Comparison of ENCODE assay signal across 23 cellular contexts in the genomic region with DNA sequence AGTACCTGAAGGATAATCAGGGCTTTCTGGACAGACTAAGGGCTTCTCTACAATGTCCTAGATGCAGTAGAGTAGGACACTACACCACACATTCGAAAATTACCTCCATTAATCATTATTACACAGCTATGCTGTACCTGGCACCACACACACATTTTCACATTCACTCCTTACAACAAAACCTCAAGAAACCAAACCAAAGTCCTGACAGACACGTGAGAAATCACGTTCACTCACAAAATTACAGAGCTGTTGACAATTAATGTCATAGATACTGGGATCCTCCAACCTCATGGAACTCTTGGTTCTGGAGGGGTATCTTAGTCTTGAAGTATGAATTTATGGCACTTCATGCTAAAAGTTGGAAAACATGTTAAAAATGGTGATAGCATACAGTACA. TPM values are rescaled to one million over a fixed set of nuclear protein-coding genes. Genes with fewer than 3 reads are reported as not detected.
DNase-seq lines count a peak whose midpoint lies in the region; ATAC-seq, FAIRE-seq and TF ChIP-seq lines count a peak whose summit lies in the region.
"Had no signal": no experiment of that assay in that cellular context is flagged by ENCODE, and none has a peak within 500 bp of the region (broad histone marks: within the 10 kb centered on the region; RNA-seq: fewer than 3 reads in every experiment).

No MANE protein-coding gene starts in this region.

- H3K4me1 Mint-ChIP-seq in CD4-positive, alpha-beta T cell (ENCODE audit: low read depth): peaks cover 92% of the 10 kb centered on the region
- H3K4me1 Mint-ChIP-seq in activated naive CD8-positive, alpha-beta T cell treated with anti-CD3 and anti-CD28 coated beads, Interleukin-2, amount 50 U/mL, for 24 hours: peaks cover 83% of the 10 kb centered on the region
- peaks cover 20% of the 10 kb centered on the region for H3K4me1 Mint-ChIP-seq in mesothelial cell of epicardium

- no peak for TF ChIP-seq CTCF in CD4-positive, alpha-beta T cell (IDR thresholded peaks at IDR 0.05)
- no peak for TF ChIP-seq CTCF in mesothelial cell of epicardium (IDR thresholded peaks at IDR 0.05; ENCODE audit: unreplicated experiment)

- no peaks in the 10 kb centered on the region for H3K27me3 ChIP-seq in CD4-positive, alpha-beta T cell (ENCODE audit: control insufficient read depth, insufficient read depth, low read length)
- H3K27me3 ChIP-seq in effector memory CD4-positive, alpha-beta T cell (replicated peaks; ENCODE audit: control insufficient read depth, insufficient read depth, low read length, poor library complexity, severe bottlenecking): no peaks in the 10 kb centered on the region
- H3K27me3 ChIP-seq: SJSA1 had no signal

- H3K27ac ChIP-seq in CD4-positive, alpha-beta T cell (ENCODE audit: low read depth, low read length): no peak overlapping the region
- H3K27ac ChIP-seq in effector memory CD4-positive, alpha-beta T cell (ENCODE audit: insufficient read depth, low read length, poor library complexity, severe bottlenecking): no peak overlapping the region
- H3K27ac ChIP-seq: A549, SJSA1 had no signal

- peak overlapping the region; percentile 27 for H3K4me3 Mint-ChIP-seq in CD4-positive, alpha-beta T cell
- H3K4me3 Mint-ChIP-seq in activated naive CD8-positive, alpha-beta T cell treated with anti-CD3 and anti-CD28 coated beads, Interleukin-2, amount 50 U/mL, for 24 hours: no peak overlapping the region
- H3K4me3 Mint-ChIP-seq in mesothelial cell of epicardium: no peak overlapping the region
- H3K4me3 Mint-ChIP-seq: B cell, CD14-positive monocyte had no signal

- no peak overlapping the region for H3K4me3 ChIP-seq in effector memory CD4-positive, alpha-beta T cell (ENCODE audit: insufficient read depth, low read depth, low read length, poor library complexity, severe bottlenecking)
- H3K4me3 ChIP-seq: A549, SJSA1 had no signal

- POLR2A ChIA-PET in CD4-positive, alpha-beta T cell (lab: Charles Lee): interaction anchor here (0.9 to 2.5 kb wide), 2 partner anchors 16 to 69 kb away, joined by 3 to 12 read pairs; a partner anchor contains a TSS

- no peaks in the 10 kb centered on the region for H3K36me3 ChIP-seq in effector memory CD4-positive, alpha-beta T cell (ENCODE audit: control insufficient read depth, insufficient read depth, low read length)

- no peaks in the 10 kb centered on the region for H3K9me3 ChIP-seq in CD4-positive, alpha-beta T cell (ENCODE audit: control insufficient read depth, low read length)
- no peaks in the 10 kb centered on the region for H3K9me3 ChIP-seq in effector memory CD4-positive, alpha-beta T cell (ENCODE audit: control insufficient read depth, low read length)
- H3K9me3 ChIP-seq: A549, SJSA1 had no signal

- ATAC-seq in CD4-positive, alpha-beta T cell (ENCODE audit: poor library complexity): no peak
- no peak for ATAC-seq in activated naive CD8-positive, alpha-beta T cell treated with anti-CD3 and anti-CD28 coated beads, Interleukin-2, amount 50 U/mL, for 24 hours
- no peak for ATAC-seq in GM21723 (IDR thresholded peaks at IDR 0.05; ENCODE audit: unreplicated experiment)
- ATAC-seq: A549, Right ventricle myocardium inferior had no signal

- intact Hi-C loops in CD4-positive, alpha-beta T cell (cut with DNase I, micrococcal nuclease): no loop called here
- intact Hi-C loops in posterior cingulate gyrus (cut with DNase I): no loop called here

- no peaks in the 10 kb centered on the region for H3K4me1 ChIP-seq in effector memory CD4-positive, alpha-beta T cell (ENCODE audit: control insufficient read depth, insufficient read depth, low read length, poor library complexity, severe bottlenecking)

- CTCF ChIA-PET in CD4-positive, alpha-beta T cell (lab: Charles Lee): no interaction called here

- H3K27ac Mint-ChIP-seq in CD4-positive, alpha-beta T cell: peak overlapping the region; percentile 16
- peak overlapping the region; percentile 33 for H3K27ac Mint-ChIP-seq in activated naive CD8-positive, alpha-beta T cell treated with anti-CD3 and anti-CD28 coated beads, Interleukin-2, amount 50 U/mL, for 24 hours
- peak overlapping the region; percentile 0 for H3K27ac Mint-ChIP-seq in mesothelial cell of epicardium
- H3K27ac Mint-ChIP-seq: B cell had no signal

- no peak for DNase-seq in CD4-positive, alpha-beta T cell
- no peak for DNase-seq in GM18507 (ENCODE audit: extremely low spot score, insufficient read length, low read depth)
- no peak for DNase-seq in activated naive CD8-positive, alpha-beta T cell treated with anti-CD3 and anti-CD28 coated beads, Interleukin-2, amount 50 U/mL, for 24 hours
- no peak for DNase-seq in mesothelial cell of epicardium (ENCODE audit: low spot score in 2 of 2, unreplicated experiment in 2 of 2)
- no peak for DNase-seq in effector memory CD4-positive, alpha-beta T cell
- no peak for DNase-seq in posterior cingulate gyrus
- no peak for DNase-seq in NOMO-1 (lab: John Stamatoyannopoulos, UW; ENCODE audit: unreplicated experiment in 2 of 2)
- DNase-seq: DND-41, Kasumi-1, NCI-H1694, NCI-H2081, NCI-H2171, NCI-H345, NCI-H524 treated with DMSO at 0.1 percent for 48 hours, NCI-H82, OCI-M1 had no signal

- FAIRE-seq in GM18507 (lab: Jason Lieb, UNC): peak; percentile 38
- FAIRE-seq: A549, GM12891 had no signal

- H3K27me3 Mint-ChIP-seq in CD4-positive, alpha-beta T cell: no peaks in the 10 kb centered on the region
- no peaks in the 10 kb centered on the region for H3K27me3 Mint-ChIP-seq in activated naive CD8-positive, alpha-beta T cell treated with anti-CD3 and anti-CD28 coated beads, Interleukin-2, amount 50 U/mL, for 24 hours
- no peaks in the 10 kb centered on the region for H3K27me3 Mint-ChIP-seq in mesothelial cell of epicardium (ENCODE audit: low read depth)
- H3K27me3 Mint-ChIP-seq: B cell had no signal

- H3K36me3 Mint-ChIP-seq in CD4-positive, alpha-beta T cell (ENCODE audit: low read depth): peaks cover 12% of the 10 kb centered on the region
- peaks cover 3% of the 10 kb centered on the region for H3K36me3 Mint-ChIP-seq in activated naive CD8-positive, alpha-beta T cell treated with anti-CD3 and anti-CD28 coated beads, Interleukin-2, amount 50 U/mL, for 24 hours (ENCODE audit: low read depth)
- H3K36me3 Mint-ChIP-seq in mesothelial cell of epicardium: no peaks in the 10 kb centered on the region

- no peaks in the 10 kb centered on the region for H3K9me3 Mint-ChIP-seq in CD4-positive, alpha-beta T cell
- H3K9me3 Mint-ChIP-seq in activated naive CD8-positive, alpha-beta T cell treated with anti-CD3 and anti-CD28 coated beads, Interleukin-2, amount 50 U/mL, for 24 hours: no peaks in the 10 kb centered on the region
- no peaks in the 10 kb centered on the region for H3K9me3 Mint-ChIP-seq in mesothelial cell of epicardium
- H3K9me3 Mint-ChIP-seq: CD14-positive monocyte had no signal

RNA-seq across cellular contexts. Expression of a gene that starts 16.3 kb away (rescaled TPM):
- total RNA-seq in CD4-positive, alpha-beta T cell: 100 to 1,000 TPM; 178 to 185 TPM
- total RNA-seq in mesothelial cell of epicardium: 91.5 to 96.6 TPM (median 92.1 TPM) in 3 replicates
